ENCODE assay signal across 13 cellular contexts in genomic region chr1:50275564-50275963, GRCh38.
DNase-seq lines count a peak whose midpoint lies in the region; FAIRE-seq and TF ChIP-seq lines count a peak whose summit lies in the region.
"Had no signal": no experiment of that assay in that cellular context is flagged by ENCODE, and none has a peak within 500 bp of the region (broad histone marks: within the 10 kb centered on the region; RNA-seq: fewer than 3 reads in every experiment).

No MANE protein-coding gene starts in this region.

- TF ChIP-seq POLR2A in H1 (IDR thresholded peaks at IDR 0.05; ENCODE audit: control extremely low read depth in 1 of 2, low read depth in 2 of 2, low read length in 2 of 2) = no peak

- FAIRE-seq in H1 (lab: Jason Lieb, UNC) = no peak
- FAIRE-seq: islet of Langerhans had no signal

- H2AK5ac ChIP-seq in H1 (ENCODE audit: low read depth, low read length) = no peak overlapping the region

- H3K56ac ChIP-seq in H1 (replicated peaks; ENCODE audit: insufficient read length, low read depth, low read length) = no peak overlapping the region

- no peak overlapping the region for H2BK5ac ChIP-seq in H1 (ENCODE audit: low read depth, low read length)

- H3K27me3 ChIP-seq in H1 (replicated peaks in 1 of 4; ENCODE audit: control insufficient read depth in 3 of 4, extremely low read depth in 1 of 4, insufficient read depth in 3 of 4, low read length in 3 of 4) = no peaks in the 10 kb centered on the region

- no peak overlapping the region for H3K18ac ChIP-seq in H1 (ENCODE audit: extremely low read depth, low read length)

- no peaks in the 10 kb centered on the region for H3K23me2 ChIP-seq in H1 (ENCODE audit: low read depth, low read length)

- TF ChIP-seq EP300 in H1 (IDR thresholded peaks at IDR 0.05; ENCODE audit: borderline replicate concordance in 1 of 2, low read depth in 2 of 2, low read length in 2 of 2) = no peak

- no peak overlapping the region for H3K14ac ChIP-seq in H1 (ENCODE audit: insufficient read length)

- H3K27ac ChIP-seq in H1 (ENCODE audit: low read depth, low read length) = no peak overlapping the region

- H3K4me2 ChIP-seq in H1 (ENCODE audit: insufficient read depth in 1 of 2, low read depth in 2 of 2, low read length in 2 of 2) = peak overlapping the region; percentile 22 to 45; a peak in 3 of 4 replicates

- 20% methylated on average over 9 of the region's 9 CpGs; no CpG with 5 or more reads in 1 of the 2 experiments for WGBS in H1 (ENCODE audit: extremely low coverage in 1 of 2, insufficient coverage in 1 of 2, insufficient read length in 1 of 2, insufficient replicate concordance in 2 of 2, low coverage in 1 of 2, low lambda C conversion rate in 2 of 2, missing lambda C conversion rate in 1 of 2), 2 experiments

- H3K9ac ChIP-seq in H1 (replicated peaks in 1 of 4; ENCODE audit: extremely low read depth in 1 of 4, low read depth in 3 of 4, low read length in 3 of 4) = no peak overlapping the region

- no peak overlapping the region for H4K91ac ChIP-seq in H1 (replicated peaks; ENCODE audit: insufficient read length, low read length)

- no peaks in the 10 kb centered on the region for H3K36me3 ChIP-seq in H1 (ENCODE audit: control insufficient read depth in 2 of 4, insufficient read depth in 4 of 4, low read length in 3 of 4)

- no peak overlapping the region for H2BK120ac ChIP-seq in H1 (replicated peaks; ENCODE audit: low read depth, low read length)

- no peaks in the 10 kb centered on the region for H3K9me3 ChIP-seq in H1 (ENCODE audit: insufficient read depth in 2 of 2, low read depth in 1 of 2, low read length in 1 of 2)
- H3K9me3 ChIP-seq: Caco-2 had no signal

- POLR2A ChIA-PET in H1 (lab: Charles Lee; ENCODE audit: partially characterized antibody) = no interaction called here

- no peak overlapping the region for H2BK15ac ChIP-seq in H1 (ENCODE audit: low read length)

- no peak overlapping the region for H2AFZ ChIP-seq in H1 (ENCODE audit: low read length)

- no peak overlapping the region for H3K23ac ChIP-seq in H1 (ENCODE audit: insufficient read length)

- H3K79me1 ChIP-seq in H1 (ENCODE audit: low read depth, low read length) = no peaks in the 10 kb centered on the region

- H3K4me1 ChIP-seq in H1 (replicated peaks in 1 of 4; ENCODE audit: control insufficient read depth in 3 of 4, insufficient read depth in 4 of 4, low read length in 3 of 4) = peaks cover 2 to 17% (median 14%) of the 10 kb centered on the region in 4 experiments
- H3K4me1 ChIP-seq: Caco-2 had no signal

- no peak overlapping the region for H4K8ac ChIP-seq in H1 (ENCODE audit: extremely low read depth, insufficient read depth, low read length)

- no peak for TF ChIP-seq RAD21 in H1 (IDR thresholded peaks at IDR 0.05 in 1 of 2, conservative IDR thresholded peaks at IDR 0.05 in 1 of 2; ENCODE audit: low read depth in 2 of 2, low read length in 2 of 2)

- DNase-seq in COLO668 (lab: John Stamatoyannopoulos, UW; ENCODE audit: unreplicated experiment) (peak; percentile 90), NCI-H128 (lab: John Stamatoyannopoulos, UW; ENCODE audit: unreplicated experiment) (peak; percentile 92), NCI-H510A (lab: John Stamatoyannopoulos, UW) (peak; percentile 63), H1 (ENCODE audit: low read depth in 1 of 2, low spot score in 2 of 2) (peak in 1 of 2 experiments; percentile 48), hippocampal formation (lab: John Stamatoyannopoulos, UW) (no peak), SW 1271 (lab: John Stamatoyannopoulos, UW) (no peak), SW480 (ENCODE audit: low spot score) (no peak)
- no peak for DNase-seq in stimulated activated CD4-positive, alpha-beta T cell treated with anti-CD3 and anti-CD28 coated beads, Interleukin-4, amount 100 ng/mL, for 1 hour
- DNase-seq: activated CD4-positive, CD25-positive, alpha-beta regulatory T cell treated with anti-CD3 and anti-CD28 coated beads, Interleukin-2, amount 50 U/mL, for 72 hours; Caco-2; foreskin melanocyte; stimulated activated naive B cell treated with anti-CD40 and anti-IgM and Interleukin-4, amounts not matched to agents 10 μg/mL and 1 μg/mL and 100 μg/mL, for 72 hours had no signal

- H3K4ac ChIP-seq in H1 (replicated peaks; ENCODE audit: insufficient read length, low read depth, low read length) = no peak overlapping the region

- H3K4me3 ChIP-seq in H1 (ENCODE audit: extremely low read depth in 1 of 4, insufficient read depth in 2 of 4, low read depth in 3 of 4, low read length in 4 of 4) = peak overlapping the region in 1 of 4 experiments; percentile 29; a peak in 1 of 8 replicates

- 0 out of 2 replicates have a peak overlapping the region, but pooled peaks have one; percentile 44 for H2BK20ac ChIP-seq in H1 (ENCODE audit: low read length)

- no peak overlapping the region for H4K5ac ChIP-seq in H1 (ENCODE audit: insufficient read length, low read depth, low read length)

- no peaks in the 10 kb centered on the region for H4K20me1 ChIP-seq in H1 (replicated peaks in 1 of 2; ENCODE audit: control insufficient read depth in 1 of 2, insufficient read depth in 2 of 2, low read length in 2 of 2)

- CTCF ChIA-PET in H1 (lab: Charles Lee; ENCODE audit: partially characterized antibody) = interaction anchor here (1.3 kb wide), 1 partner anchor 66 kb away, joined by 3 read pairs; no protein-coding TSS in a partner anchor

- TF ChIP-seq CTCF in H1 (IDR thresholded peaks at IDR 0.05; ENCODE audit: control extremely low read depth in 1 of 3, insufficient read depth in 1 of 3, low read depth in 1 of 3, low read length in 3 of 3) = no peak

- H2BK12ac ChIP-seq in H1 (ENCODE audit: low read depth, low read length) = no peak overlapping the region

- H3K79me2 ChIP-seq in H1 (ENCODE audit: control insufficient read depth in 1 of 2, insufficient read depth in 2 of 2, low read length in 2 of 2) = no peaks in the 10 kb centered on the region

TF ChIP-seq in H1, 55 proteins besides CTCF, POLR2A, EP300 and RAD21 (continues in another document):
- no peak for TF ChIP-seq SUZ12 (IDR thresholded peaks at IDR 0.05; ENCODE audit: low read length)
- TF ChIP-seq KDM1A (IDR thresholded peaks at IDR 0.05; ENCODE audit: borderline replicate concordance, low read length) = no peak

Comparison
In these comparisons a context has a peak if more than half of its experiments do, and no peak if none do; other contexts are left out.
1. DNase-seq: peak in COLO668 (single experiment), NCI-H128 (single experiment) and NCI-H510A (single experiment); none in stimulated activated CD4-positive, alpha-beta T cell treated with anti-CD3 and anti-CD28 coated beads, Interleukin-4, amount 100 ng/mL, for 1 hour (single experiment), hippocampal formation (0 of 2), SW 1271 (0 of 2) and SW480 (single experiment).